ENCODE assay signal across 20 cellular contexts in genomic region chr18:37304012-37304680, GRCh38.
"Had no signal": no experiment of that assay in that cellular context is flagged by ENCODE, and none has a peak within 500 bp of the region (broad histone marks: within the 10 kb centered on the region; RNA-seq: fewer than 3 reads in every experiment).

No MANE protein-coding gene starts in this region.

- H3K9me3 ChIP-seq: gastrocnemius medialis, psoas muscle, spleen had no signal

- H3K9me3 Mint-ChIP-seq: natural killer cell; neural progenitor cell; stimulated activated naive B cell treated with anti-CD40 and anti-IgM and Interleukin-4, amounts not matched to agents 10 μg/mL and 1 μg/mL and 100 μg/mL, for 72 hours; stimulated activated naive CD8-positive, alpha-beta T cell treated with anti-CD3 and anti-CD28 coated beads, Interleukin-15, amount 100 ng/mL, for 72 hours; type B pancreatic cell had no signal

- H3K4me3 Mint-ChIP-seq: natural killer cell; neural progenitor cell; stimulated activated naive B cell treated with anti-CD40 and anti-IgM and Interleukin-4, amounts not matched to agents 10 μg/mL and 1 μg/mL and 100 μg/mL, for 72 hours; stimulated activated naive CD8-positive, alpha-beta T cell treated with anti-CD3 and anti-CD28 coated beads, Interleukin-15, amount 100 ng/mL, for 72 hours; type B pancreatic cell had no signal

- DNase-seq: cortex of kidney; effector memory CD4-positive, alpha-beta T cell; gastrocnemius medialis; islet precursor cell; mammary epithelial cell; natural killer cell; psoas muscle; spleen; stimulated activated CD4-positive, alpha-beta T cell treated with anti-CD3 and anti-CD28 coated beads, Interleukin-15, amount 100 ng/mL, for 24 hours; stimulated activated CD4-positive, alpha-beta T cell treated with anti-CD3 and anti-CD28 coated beads, Interleukin-1b, Interleukin-23, amount 100 ng/mL, for 48 hours; stimulated activated CD4-positive, alpha-beta T cell treated with anti-CD3 and anti-CD28 coated beads, Interleukin-4, amount 100 ng/mL, for 24 hours; stimulated activated naive B cell treated with anti-CD40 and anti-IgM and Interleukin-4, amounts not matched to agents 10 μg/mL and 1 μg/mL and 100 μg/mL, for 72 hours; stimulated activated naive CD8-positive, alpha-beta T cell treated with anti-CD3 and anti-CD28 coated beads, Interleukin-15, amount 100 ng/mL, for 72 hours had no signal

- ATAC-seq: esophagus mucosa; gastrocnemius medialis; left lobe of liver; natural killer cell; psoas muscle; sciatic nerve; stimulated activated naive B cell treated with anti-CD40 and anti-IgM and Interleukin-4, amounts not matched to agents 10 μg/mL and 1 μg/mL and 100 μg/mL, for 72 hours; stimulated activated naive CD8-positive, alpha-beta T cell treated with anti-CD3 and anti-CD28 coated beads, Interleukin-15, amount 100 ng/mL, for 72 hours had no signal

- H3K27ac ChIP-seq: gastrocnemius medialis, neural progenitor cell, psoas muscle, spleen had no signal

- FAIRE-seq: endometrium, urothelium cell line had no signal

- H3K27me3 Mint-ChIP-seq: type B pancreatic cell had no signal

- H3K4me2 ChIP-seq: neural progenitor cell had no signal

- H3K4me1 ChIP-seq: gastrocnemius medialis, psoas muscle had no signal

- H3K36me3 Mint-ChIP-seq: natural killer cell; neural progenitor cell; stimulated activated naive B cell treated with anti-CD40 and anti-IgM and Interleukin-4, amounts not matched to agents 10 μg/mL and 1 μg/mL and 100 μg/mL, for 72 hours; type B pancreatic cell had no signal

- H3K9ac ChIP-seq: neural progenitor cell had no signal

- H2AFZ ChIP-seq: neural progenitor cell had no signal

- H3K4me1 Mint-ChIP-seq: natural killer cell had no signal

- H3K27me3 ChIP-seq: gastrocnemius medialis, neural progenitor cell, spleen had no signal

- H3K36me3 ChIP-seq: gastrocnemius medialis, neural progenitor cell, spleen had no signal

- H3K4me3 ChIP-seq: gastrocnemius medialis, neural progenitor cell, psoas muscle, spleen had no signal

- H3K27ac Mint-ChIP-seq: natural killer cell; stimulated activated naive B cell treated with anti-CD40 and anti-IgM and Interleukin-4, amounts not matched to agents 10 μg/mL and 1 μg/mL and 100 μg/mL, for 72 hours; stimulated activated naive CD8-positive, alpha-beta T cell treated with anti-CD3 and anti-CD28 coated beads, Interleukin-15, amount 100 ng/mL, for 72 hours; type B pancreatic cell had no signal
